Comparison of ENCODE assay signal across 1 cellular context in the genomic region with DNA sequence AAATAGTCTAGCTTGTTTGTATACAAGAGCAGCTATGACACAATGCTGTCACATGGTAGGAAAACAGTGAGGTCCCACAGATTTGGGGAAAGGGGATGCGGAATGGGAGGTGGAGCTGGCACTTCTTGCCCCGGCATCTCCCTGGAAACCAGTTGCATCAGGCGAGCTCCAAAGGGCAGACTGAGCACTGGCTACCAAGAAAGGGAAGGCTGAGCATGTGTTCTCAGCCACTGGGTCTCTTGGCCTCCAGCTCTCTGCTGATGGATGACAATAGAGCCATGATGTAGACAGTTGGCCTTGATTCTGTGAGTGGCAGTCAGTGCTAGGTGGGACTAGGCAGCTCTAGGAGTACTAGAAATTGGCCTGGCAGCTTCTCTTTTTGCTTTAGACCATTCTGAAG.
TF ChIP-seq lines count a peak whose summit lies in the region.

No MANE protein-coding gene starts in this region.

TF ChIP-seq in H1, 55 proteins besides CTCF, POLR2A, EP300 and RAD21 (continued from another document):
- no peak for TF ChIP-seq CTBP2 (IDR thresholded peaks at IDR 0.05; ENCODE audit: borderline replicate concordance, insufficient read depth, insufficient read length, low read length)
- no peak for TF ChIP-seq CREB1 (IDR thresholded peaks at IDR 0.05)
